ENCODE assay signal across 16 cellular contexts in genomic region chr1:156164465-156164831, GRCh38.
"Had no signal": no experiment of that assay in that cellular context is flagged by ENCODE, and none has a peak within 500 bp of the region (broad histone marks: within the 10 kb centered on the region; RNA-seq: fewer than 3 reads in every experiment).

No MANE protein-coding gene starts in this region.

- H3K27ac ChIP-seq: esophagus squamous epithelium, psoas muscle, right lobe of liver, thoracic aorta, transverse colon had no signal

- H3K36me3 ChIP-seq: heart left ventricle, right lobe of liver, thoracic aorta, transverse colon had no signal

- H3K4me3 Mint-ChIP-seq: naive B cell; nephron progenitor cell; stimulated activated naive CD8-positive, alpha-beta T cell treated with anti-CD3 and anti-CD28 coated beads, Interleukin-15, amount 100 ng/mL, for 72 hours had no signal

- H3K4me3 ChIP-seq: esophagus squamous epithelium, heart left ventricle, psoas muscle, right lobe of liver, thoracic aorta, transverse colon had no signal

- H3K27me3 ChIP-seq: esophagus squamous epithelium, heart left ventricle, right lobe of liver, transverse colon had no signal

- DNase-seq: esophagus squamous epithelium; foreskin melanocyte; heart left ventricle; hippocampal formation; mesendoderm; naive B cell; nephron progenitor cell; psoas muscle; retina; right lobe of liver; stimulated activated CD4-positive, alpha-beta T cell treated with anti-CD3 and anti-CD28 coated beads, Interleukin-1b, Interleukin-23, amount 100 ng/mL, for 48 hours; stimulated activated CD4-positive, alpha-beta T cell treated with anti-CD3 and anti-CD28 coated beads, Interleukin-4, amount 100 ng/mL, for 24 hours; stimulated activated naive CD8-positive, alpha-beta T cell treated with anti-CD3 and anti-CD28 coated beads, Interleukin-15, amount 100 ng/mL, for 72 hours; substantia nigra; transverse colon had no signal

- ATAC-seq: heart left ventricle; psoas muscle; stimulated activated naive CD8-positive, alpha-beta T cell treated with anti-CD3 and anti-CD28 coated beads, Interleukin-15, amount 100 ng/mL, for 72 hours had no signal

- H3K9me3 Mint-ChIP-seq: naive B cell had no signal

- H3K27ac Mint-ChIP-seq: nephron progenitor cell; stimulated activated naive CD8-positive, alpha-beta T cell treated with anti-CD3 and anti-CD28 coated beads, Interleukin-15, amount 100 ng/mL, for 72 hours had no signal

- H3K9me3 ChIP-seq: esophagus squamous epithelium, heart left ventricle, psoas muscle, right lobe of liver, thoracic aorta, transverse colon had no signal
